In the genomic region with DNA sequence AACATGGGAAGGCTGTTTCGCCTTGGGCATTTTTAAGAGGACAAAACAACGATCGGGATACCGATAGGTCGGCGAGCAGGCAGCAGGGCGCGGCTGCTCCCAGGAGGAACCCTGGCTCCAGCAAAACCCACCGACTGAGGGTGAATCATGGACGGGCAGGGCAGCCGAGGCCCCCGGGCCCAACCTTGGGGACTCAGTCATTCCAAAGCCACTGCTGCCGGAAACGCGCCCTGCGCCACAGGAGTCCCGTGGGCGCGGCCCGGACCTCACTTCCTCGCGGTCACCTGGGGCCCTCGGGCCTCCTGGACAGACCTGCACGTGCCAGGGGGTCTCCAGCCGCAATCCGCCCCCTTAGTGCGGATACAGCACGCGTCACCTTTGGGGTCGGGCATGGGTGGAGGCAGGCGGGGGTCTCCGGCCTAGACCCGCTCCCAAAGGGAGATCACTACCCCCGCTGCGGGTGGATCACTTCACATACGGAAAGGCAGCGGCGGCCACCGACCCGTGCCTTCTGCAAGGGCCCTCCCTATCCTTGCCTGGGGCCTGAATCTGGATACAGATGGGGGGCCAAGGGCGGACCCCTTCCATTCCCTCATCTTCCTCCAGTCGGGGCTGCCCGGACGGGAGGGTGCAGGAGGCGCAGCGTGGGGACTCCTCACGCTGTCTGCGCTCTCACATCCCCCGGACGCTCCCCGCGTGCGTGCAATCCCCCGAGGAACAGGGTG, we compare ENCODE assay signal across 1 cellular context.
TF ChIP-seq lines count a peak whose summit lies in the region.

No MANE protein-coding gene starts in this region.

TF ChIP-seq in K562, 482 proteins besides CTCF, POLR2A, EP300 and RAD21 (continued from another document):
- TF ChIP-seq MAX (CRISPR knock-in tag; IDR thresholded peaks at IDR 0.05), result peak; percentile 78
- no peak for TF ChIP-seq FOXA1 (IDR thresholded peaks at IDR 0.05; ENCODE audit: borderline replicate concordance)
- TF ChIP-seq NR3C1 (CRISPR knock-in tag; IDR thresholded peaks at IDR 0.05), result 0 out of 2 replicates have a peak, but pooled peaks have one; percentile 25
- no peak for TF ChIP-seq PPARD (CRISPR knock-in tag; IDR thresholded peaks at IDR 0.05)
- peak; percentile 36; the same call in 1 of the 2 replicates for TF ChIP-seq L3MBTL2 (IDR thresholded peaks at IDR 0.05)
- peak; percentile 59 for TF ChIP-seq SAP30 (IDR thresholded peaks at IDR 0.05; ENCODE audit: borderline replicate concordance, insufficient read depth, low read depth, low read length, poor library complexity, severe bottlenecking)
- TF ChIP-seq NCOA6 (IDR thresholded peaks at IDR 0.05), result no peak
- TF ChIP-seq PRPF4 (IDR thresholded peaks at IDR 0.05; ENCODE audit: insufficient read depth, low read depth, low read length, poor library complexity, severe bottlenecking), result no peak
- TF ChIP-seq ZBED1 (IDR thresholded peaks at IDR 0.05), result no peak
- peak in 1 of 2 experiments; percentile 92; a peak in 2 of 4 replicates for TF ChIP-seq SIN3A (IDR thresholded peaks at IDR 0.05; ENCODE audit: borderline replicate concordance in 2 of 2, control insufficient read depth in 1 of 2, low read depth in 2 of 2, low read length in 2 of 2)
- peak; percentile 54; the same call in 1 of the 2 replicates for TF ChIP-seq TFAP4 (CRISPR knock-in tag; IDR thresholded peaks at IDR 0.05; ENCODE audit: borderline replicate concordance)
- TF ChIP-seq POLR2G (IDR thresholded peaks at IDR 0.05; ENCODE audit: low read depth, low read length), result peak; percentile 15
- TF ChIP-seq, protein P1, sequence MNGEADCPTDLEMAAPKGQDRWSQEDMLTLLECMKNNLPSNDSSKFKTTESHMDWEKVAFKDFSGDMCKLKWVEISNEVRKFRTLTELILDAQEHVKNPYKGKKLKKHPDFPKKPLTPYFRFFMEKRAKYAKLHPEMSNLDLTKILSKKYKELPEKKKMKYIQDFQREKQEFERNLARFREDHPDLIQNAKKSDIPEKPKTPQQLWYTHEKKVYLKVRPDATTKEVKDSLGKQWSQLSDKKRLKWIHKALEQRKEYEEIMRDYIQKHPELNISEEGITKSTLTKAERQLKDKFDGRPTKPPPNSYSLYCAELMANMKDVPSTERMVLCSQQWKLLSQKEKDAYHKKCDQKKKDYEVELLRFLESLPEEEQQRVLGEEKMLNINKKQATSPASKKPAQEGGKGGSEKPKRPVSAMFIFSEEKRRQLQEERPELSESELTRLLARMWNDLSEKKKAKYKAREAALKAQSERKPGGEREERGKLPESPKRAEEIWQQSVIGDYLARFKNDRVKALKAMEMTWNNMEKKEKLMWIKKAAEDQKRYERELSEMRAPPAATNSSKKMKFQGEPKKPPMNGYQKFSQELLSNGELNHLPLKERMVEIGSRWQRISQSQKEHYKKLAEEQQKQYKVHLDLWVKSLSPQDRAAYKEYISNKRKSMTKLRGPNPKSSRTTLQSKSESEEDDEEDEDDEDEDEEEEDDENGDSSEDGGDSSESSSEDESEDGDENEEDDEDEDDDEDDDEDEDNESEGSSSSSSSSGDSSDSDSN (IDR thresholded peaks at IDR 0.05; ENCODE audit: borderline replicate concordance in 1 of 2, low read depth in 2 of 2, low read length in 2 of 2), result peak in 1 of 2 experiments; percentile 47; a peak in 1 of 4 replicates
- no peak for TF ChIP-seq ZNF398 (CRISPR knock-in tag; IDR thresholded peaks at IDR 0.05)
